In genomic region chr12:49043241-49043640, GRCh38 we compare ENCODE assay signal across 1 cellular context.
TF ChIP-seq lines count a peak whose summit lies in the region.

No MANE protein-coding gene starts in this region.

TF ChIP-seq in K562, 482 proteins besides CTCF, POLR2A, EP300 and RAD21:
- TF ChIP-seq POLR3A (IDR thresholded peaks at IDR 0.05; ENCODE audit: borderline replicate concordance, extremely low read depth, insufficient read depth, insufficient read length) (no peak), RAD51 (IDR thresholded peaks at IDR 0.05; ENCODE audit: borderline replicate concordance, low read depth) (no peak), ZNF121 (CRISPR knock-in tag; conservative IDR thresholded peaks at IDR 0.05) (0 out of 2 replicates have a peak, but pooled peaks have one; percentile 4), RBFOX2 (IDR thresholded peaks at IDR 0.05; ENCODE audit: low read depth, low read length) (peak; percentile 14; the same call in 1 of the 2 replicates), EWSR1 (IDR thresholded peaks at IDR 0.05; ENCODE audit: borderline replicate concordance, low read depth, partially characterized antibody) (no peak), FOXP4 (CRISPR knock-in tag; IDR thresholded peaks at IDR 0.05; ENCODE audit: borderline replicate concordance) (peak; percentile 40; the same call in 1 of the 2 replicates), EP400 (IDR thresholded peaks at IDR 0.05) (no peak)
